In genomic region chr12:57604454-57605307, GRCh38 we compare ENCODE assay signal across 1 cellular context.
A peak's percentile ranks its signal among the peaks of the same experiment; 100 is the strongest.
TF ChIP-seq lines count a peak whose summit lies in the region.

Gene DTX3 (plus strand): TSS chr12:57604824. CDS start chr12:57606518, 1,694 bp downstream.

TF ChIP-seq in WTC11, 78 proteins besides CTCF, POLR2A, EP300 and RAD21 (continued from another document):
- TF ChIP-seq ZNF532 (CRISPR knock-in tag; IDR thresholded peaks at IDR 0.05; ENCODE audit: borderline replicate concordance) (no peak), ELF4 (CRISPR knock-in tag; IDR thresholded peaks at IDR 0.05; ENCODE audit: low read depth) (no peak), CBFB (CRISPR knock-in tag; IDR thresholded peaks at IDR 0.05; ENCODE audit: low read depth) (no peak), NFYB (CRISPR knock-in tag; conservative IDR thresholded peaks at IDR 0.05; ENCODE audit: low read depth) (no peak), ZNF671 (CRISPR knock-in tag; IDR thresholded peaks at IDR 0.05) (no peak), NR3C1 (CRISPR knock-in tag; conservative IDR thresholded peaks at IDR 0.05; ENCODE audit: low read depth) (no peak), TEAD4 (CRISPR knock-in tag; IDR thresholded peaks at IDR 0.05) (no peak), GTF2I (CRISPR knock-in tag; conservative IDR thresholded peaks at IDR 0.05) (0 out of 2 replicates have a peak, but pooled peaks have one; percentile 61), E2F5 (CRISPR knock-in tag; IDR thresholded peaks at IDR 0.05) (no peak), PRRX2 (CRISPR knock-in tag; IDR thresholded peaks at IDR 0.05) (no peak)
- TF ChIP-seq, protein P1, sequence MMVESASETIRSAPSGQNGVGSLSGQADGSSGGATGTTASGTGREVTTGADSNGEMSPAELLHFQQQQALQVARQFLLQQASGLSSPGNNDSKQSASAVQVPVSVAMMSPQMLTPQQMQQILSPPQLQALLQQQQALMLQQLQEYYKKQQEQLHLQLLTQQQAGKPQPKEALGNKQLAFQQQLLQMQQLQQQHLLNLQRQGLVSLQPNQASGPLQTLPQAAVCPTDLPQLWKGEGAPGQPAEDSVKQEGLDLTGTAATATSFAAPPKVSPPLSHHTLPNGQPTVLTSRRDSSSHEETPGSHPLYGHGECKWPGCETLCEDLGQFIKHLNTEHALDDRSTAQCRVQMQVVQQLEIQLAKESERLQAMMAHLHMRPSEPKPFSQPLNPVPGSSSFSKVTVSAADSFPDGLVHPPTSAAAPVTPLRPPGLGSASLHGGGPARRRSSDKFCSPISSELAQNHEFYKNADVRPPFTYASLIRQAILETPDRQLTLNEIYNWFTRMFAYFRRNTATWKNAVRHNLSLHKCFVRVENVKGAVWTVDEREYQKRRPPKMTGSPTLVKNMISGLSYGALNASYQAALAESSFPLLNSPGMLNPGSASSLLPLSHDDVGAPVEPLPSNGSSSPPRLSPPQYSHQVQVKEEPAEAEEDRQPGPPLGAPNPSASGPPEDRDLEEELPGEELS (CRISPR knock-in tag; IDR thresholded peaks at IDR 0.05) = 0 out of 2 replicates have a peak, but pooled peaks have one; percentile 47
